ENCODE assay signal across 1 cellular context in genomic region chr2:10238396-10238795, GRCh38.
TF ChIP-seq lines count a peak whose summit lies in the region.

No MANE protein-coding gene starts in this region.

TF ChIP-seq in WTC11, 78 proteins besides CTCF, POLR2A, EP300 and RAD21 (continued from another document):
- TF ChIP-seq ARID4B (CRISPR knock-in tag; IDR thresholded peaks at IDR 0.05; ENCODE audit: borderline replicate concordance) (no peak), FOXP1 (CRISPR knock-in tag; IDR thresholded peaks at IDR 0.05; ENCODE audit: borderline replicate concordance) (no peak), ZBTB21 (CRISPR knock-in tag; IDR thresholded peaks at IDR 0.05; ENCODE audit: borderline replicate concordance) (no peak), ZNF532 (CRISPR knock-in tag; IDR thresholded peaks at IDR 0.05; ENCODE audit: borderline replicate concordance) (no peak), TEAD4 (CRISPR knock-in tag; IDR thresholded peaks at IDR 0.05) (no peak), CREB1 (CRISPR knock-in tag; IDR thresholded peaks at IDR 0.05) (no peak), EMX1 (CRISPR knock-in tag; IDR thresholded peaks at IDR 0.05) (no peak), PRRX2 (CRISPR knock-in tag; IDR thresholded peaks at IDR 0.05) (no peak), RELA (CRISPR knock-in tag; IDR thresholded peaks at IDR 0.05; ENCODE audit: borderline replicate concordance) (no peak), FOXP4 (CRISPR knock-in tag; IDR thresholded peaks at IDR 0.05) (no peak)
TF ChIP-seq in WTC11: peak in this region for 0.
